ENCODE assay signal across 30 cellular contexts in the genomic region with DNA sequence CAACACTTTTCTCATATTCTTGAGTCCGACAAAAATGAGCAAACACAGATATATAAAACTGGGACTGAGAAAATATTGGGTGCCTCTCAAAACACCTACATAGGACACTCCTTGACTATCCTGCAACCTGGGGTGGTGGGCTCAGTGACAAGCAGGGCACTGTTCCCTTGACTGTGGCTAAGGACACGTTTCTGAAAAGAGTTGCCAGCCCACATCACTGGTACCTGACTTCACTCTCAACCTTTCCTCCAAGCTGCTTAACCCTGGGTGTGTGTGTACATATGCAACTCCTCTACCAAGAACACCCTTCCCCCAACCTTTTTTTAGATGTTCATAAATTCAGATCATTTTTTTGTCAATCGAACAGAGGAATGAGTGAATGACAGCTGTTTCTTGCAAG.
"Had no signal": no experiment of that assay in that cellular context is flagged by ENCODE, and none has a peak within 500 bp of the region (broad histone marks: within the 10 kb centered on the region; RNA-seq: fewer than 3 reads in every experiment).

No MANE protein-coding gene starts in this region.

- H3K4me3 ChIP-seq: adrenal gland, ascending aorta, breast epithelium, cardiac muscle cell, coronary artery, dorsolateral prefrontal cortex had no signal

- DNase-seq: activated CD4-positive, alpha-beta memory T cell treated with anti-CD3 and anti-CD28 coated beads for 36 hours; activated CD4-positive, alpha-beta T cell treated with anti-CD3 and anti-CD28 coated beads for 36 hours; activated CD4-positive, alpha-beta T cell treated with anti-CD3 and anti-CD28 coated beads, Interleukin-2, amount 10 ng/mL, durations not matched to agents 24 days and 14 days; activated CD4-positive, CD25-positive, alpha-beta regulatory T cell; activated CD4-positive, CD25-positive, alpha-beta regulatory T cell treated with anti-CD3 and anti-CD28 coated beads, Interleukin-2, amount 50 U/mL, for 72 hours; activated CD8-positive, alpha-beta memory T cell treated with anti-CD3 and anti-CD28 coated beads, Interleukin-2, amount 10 ng/mL, durations not matched to agents 7 days and 5 days; activated CD8-positive, alpha-beta memory T cell treated with anti-CD3 and anti-CD28 coated beads, Interleukin-2, amount 50 U/mL, for 4 hours; activated CD8-positive, alpha-beta T cell treated with anti-CD3 and anti-CD28 coated beads, Interleukin-2, amount 10 ng/mL, durations not matched to agents 7 days and 5 days; activated effector memory CD4-positive, alpha-beta T cell treated with anti-CD3 and anti-CD28 coated beads, Interleukin-2, amount 50 U/mL, for 16 hours; activated naive CD4-positive, alpha-beta T cell treated with anti-CD3 and anti-CD28 coated beads for 36 hours; activated naive CD8-positive, alpha-beta T cell treated with anti-CD3 and anti-CD28 coated beads for 36 hours; activated naive CD8-positive, alpha-beta T cell treated with anti-CD3 and anti-CD28 coated beads, Interleukin-2, amount 50 U/mL, for 24 hours; activated T-cell treated with anti-CD3 and anti-CD28 coated beads, Interleukin-2, amount 50 U/mL, for 1 hour; activated T-cell treated with anti-CD3 and anti-CD28 coated beads, Interleukin-2, amount 50 U/mL, for 48 hours; adrenal gland; amygdala; dorsolateral prefrontal cortex; effector memory CD4-positive, alpha-beta T cell; endodermal cell; foreskin fibroblast; head of caudate nucleus; T-helper 1 cell; T-helper 17 cell; T1000 had no signal

- ATAC-seq: activated CD4-positive, alpha-beta T cell treated with anti-CD3 and anti-CD28 coated beads for 36 hours; activated CD8-positive, alpha-beta memory T cell treated with anti-CD3 and anti-CD28 coated beads, Interleukin-2, amount 10 ng/mL, durations not matched to agents 7 days and 5 days; activated CD8-positive, alpha-beta T cell treated with anti-CD3 and anti-CD28 coated beads, Interleukin-2, amount 10 ng/mL, durations not matched to agents 7 days and 5 days; activated naive CD8-positive, alpha-beta T cell treated with anti-CD3 and anti-CD28 coated beads, Interleukin-2, amount 50 U/mL, for 24 hours; esophagus mucosa; T-helper 17 cell had no signal

- H3K36me3 ChIP-seq: adrenal gland, ascending aorta, breast epithelium, cardiac muscle cell had no signal

- FAIRE-seq: frontal cortex had no signal

- H3K27ac ChIP-seq: adrenal gland, breast epithelium, cardiac muscle cell, coronary artery had no signal

- H3K27me3 ChIP-seq: adrenal gland, ascending aorta, breast epithelium, cardiac muscle cell, dorsolateral prefrontal cortex had no signal

- H3K9me3 ChIP-seq: adrenal gland, ascending aorta, breast epithelium had no signal

- H3K4me1 ChIP-seq: adrenal gland, ascending aorta, breast epithelium had no signal
